25 cellular contexts compared by ENCODE assay signal in the genomic region with DNA sequence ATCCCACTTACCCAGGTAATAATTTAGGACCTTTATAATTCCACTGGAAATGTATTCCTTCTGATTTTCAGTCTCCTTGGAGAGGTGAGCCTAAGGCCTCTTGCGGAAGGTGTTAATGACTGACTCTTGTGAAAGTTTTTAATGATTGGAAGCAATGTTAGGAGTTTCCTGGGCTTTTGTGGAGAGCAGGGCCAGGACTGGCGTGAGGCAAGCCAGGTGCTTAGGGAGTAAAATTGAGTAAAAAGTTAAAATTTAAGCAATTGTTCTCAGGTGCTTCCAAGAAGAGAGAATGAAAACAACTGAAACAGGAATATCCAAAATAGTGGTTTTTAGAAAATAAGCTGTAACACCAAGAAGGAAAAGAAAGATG.
"Had no signal": no experiment of that assay in that cellular context is flagged by ENCODE, and none has a peak within 500 bp of the region (broad histone marks: within the 10 kb centered on the region; RNA-seq: fewer than 3 reads in every experiment).

No MANE protein-coding gene starts in this region.

- H3K27me3 Mint-ChIP-seq: activated CD4-positive, alpha-beta memory T cell treated with anti-CD3 and anti-CD28 coated beads, Interleukin-2, amount 10 ng/mL, durations not matched to agents 7 days and 5 days; activated CD4-positive, alpha-beta T cell treated with anti-CD3 and anti-CD28 coated beads, Interleukin-2, amount 10 ng/mL, durations not matched to agents 24 days and 14 days; activated CD8-positive, alpha-beta memory T cell treated with anti-CD3 and anti-CD28 coated beads, Interleukin-2, amount 10 ng/mL, durations not matched to agents 7 days and 5 days; activated naive CD4-positive, alpha-beta T cell treated with anti-CD3 and anti-CD28 coated beads, Interleukin-2, amount 10 ng/mL, durations not matched to agents 7 days and 5 days; activated naive CD8-positive, alpha-beta T cell treated with anti-CD3 and anti-CD28 coated beads, Interleukin-2, amount 50 U/mL, for 24 hours; dendritic cell treated with granulocyte-macrophage colony-stimulating factor and Interleukin-4, amounts not matched to agents 40 ng/mL and 50 ng/mL, for 4 days; progenitor cell of endocrine pancreas; stimulated activated naive CD8-positive, alpha-beta T cell treated with anti-CD3 and anti-CD28 coated beads, Interleukin-15, amount 100 ng/mL, for 72 hours had no signal

- H3K36me3 Mint-ChIP-seq: immature natural killer cell had no signal

- H3K9me3 ChIP-seq: body of pancreas, mucosa of descending colon, suprapubic skin, tibial nerve had no signal

- H3K9me3 Mint-ChIP-seq: dendritic cell treated with granulocyte-macrophage colony-stimulating factor and Interleukin-4, amounts not matched to agents 40 ng/mL and 50 ng/mL, for 4 days; immature natural killer cell had no signal

- H3K4me3 ChIP-seq: body of pancreas, cardiac muscle cell, mucosa of descending colon, suprapubic skin, tibial nerve had no signal

- H3K27ac ChIP-seq: body of pancreas, cardiac muscle cell, suprapubic skin had no signal

- ATAC-seq: activated CD8-positive, alpha-beta memory T cell treated with anti-CD3 and anti-CD28 coated beads, Interleukin-2, amount 10 ng/mL, durations not matched to agents 7 days and 5 days; body of pancreas; left ventricle myocardium superior had no signal

- H3K27ac Mint-ChIP-seq: activated CD4-positive, alpha-beta memory T cell treated with anti-CD3 and anti-CD28 coated beads, Interleukin-2, amount 10 ng/mL, durations not matched to agents 7 days and 5 days; activated CD8-positive, alpha-beta memory T cell treated with anti-CD3 and anti-CD28 coated beads, Interleukin-2, amount 10 ng/mL, durations not matched to agents 7 days and 5 days; activated naive CD4-positive, alpha-beta T cell treated with anti-CD3 and anti-CD28 coated beads, Interleukin-2, amount 10 ng/mL, durations not matched to agents 7 days and 5 days; dendritic cell treated with granulocyte-macrophage colony-stimulating factor and Interleukin-4, amounts not matched to agents 40 ng/mL and 50 ng/mL, for 4 days; immature natural killer cell; progenitor cell of endocrine pancreas; T-helper 17 cell had no signal

- DNase-seq: activated CD4-positive, alpha-beta memory T cell treated with anti-CD3 and anti-CD28 coated beads, Interleukin-2, amount 10 ng/mL, durations not matched to agents 7 days and 5 days; activated CD8-positive, alpha-beta memory T cell treated with anti-CD3 and anti-CD28 coated beads, Interleukin-2, amount 10 ng/mL, durations not matched to agents 7 days and 5 days; activated effector memory CD4-positive, alpha-beta T cell treated with anti-CD3 and anti-CD28 coated beads, Interleukin-2, amount 50 U/mL, for 16 hours; activated naive CD4-positive, alpha-beta T cell treated with anti-CD3 and anti-CD28 coated beads, Interleukin-2, amount 10 ng/mL, durations not matched to agents 7 days and 5 days; activated T-cell treated with anti-CD3 and anti-CD28 coated beads for 4 hours; anterior cingulate cortex; body of pancreas; effector CD4-positive, alpha-beta T cell; erythroblast; foreskin melanocyte; immature natural killer cell; kidney glomerular epithelial cell; left ventricle myocardium superior; mesenchymal stem cell; mucosa of descending colon; SW 1271; T-helper 17 cell had no signal

- H3K4me1 Mint-ChIP-seq: immature natural killer cell, T-helper 17 cell had no signal

- H3K27me3 ChIP-seq: body of pancreas, cardiac muscle cell, suprapubic skin, tibial nerve had no signal

- H3K4me3 Mint-ChIP-seq: activated CD4-positive, alpha-beta memory T cell treated with anti-CD3 and anti-CD28 coated beads, Interleukin-2, amount 10 ng/mL, durations not matched to agents 7 days and 5 days; activated CD8-positive, alpha-beta memory T cell treated with anti-CD3 and anti-CD28 coated beads, Interleukin-2, amount 10 ng/mL, durations not matched to agents 7 days and 5 days; activated naive CD4-positive, alpha-beta T cell treated with anti-CD3 and anti-CD28 coated beads, Interleukin-2, amount 10 ng/mL, durations not matched to agents 7 days and 5 days; dendritic cell treated with granulocyte-macrophage colony-stimulating factor and Interleukin-4, amounts not matched to agents 40 ng/mL and 50 ng/mL, for 4 days; immature natural killer cell; T-helper 17 cell had no signal

- H3K36me3 ChIP-seq: cardiac muscle cell, suprapubic skin, tibial nerve had no signal
